Comparison of ENCODE assay signal across 14 cellular contexts in genomic region chr9:77013932-77014596, GRCh38. TPM values are rescaled to one million over a fixed set of nuclear protein-coding genes. Genes with fewer than 3 reads are reported as not detected.
DNase-seq lines count a peak whose midpoint lies in the region; ATAC-seq, FAIRE-seq and TF ChIP-seq lines count a peak whose summit lies in the region.
"Had no signal": no experiment of that assay in that cellular context is flagged by ENCODE, and none has a peak within 500 bp of the region (broad histone marks: within the 10 kb centered on the region; RNA-seq: fewer than 3 reads in every experiment).

No MANE protein-coding gene starts in this region.

- no peak for DNase-seq in activated CD4-positive, alpha-beta memory T cell treated with anti-CD3 and anti-CD28 coated beads for 36 hours
- no peak for DNase-seq in activated CD4-positive, alpha-beta memory T cell treated with anti-CD3 and anti-CD28 coated beads, Interleukin-2, amount 10 ng/mL, durations not matched to agents 7 days and 5 days
- DNase-seq in H7 (peak; percentile 79), endothelial cell of umbilical vein (ENCODE audit: low read depth, low spot score) (no peak), trophoblast cell (no peak), NCI-H2107 treated with DMSO at 0.1 percent for 48 hours (lab: John Stamatoyannopoulos, UW; ENCODE audit: unreplicated experiment) (no peak), BE2C (no peak)
- DNase-seq: DMS79, dorsolateral prefrontal cortex, NCI-H2171, SJCRH30 had no signal

- H3K4me2 ChIP-seq in endothelial cell of umbilical vein (ENCODE audit: insufficient read depth, low read length) (no peak overlapping the region), trophoblast cell (ENCODE audit: low read length) (peak overlapping the region; percentile 16)

- no peaks in the 10 kb centered on the region for H3K79me1 ChIP-seq in trophoblast cell (ENCODE audit: low read length)

- no peak overlapping the region for H4K12ac ChIP-seq in trophoblast cell (ENCODE audit: low read depth, low read length)

- no peak overlapping the region for H2BK12ac ChIP-seq in trophoblast cell (ENCODE audit: low read length)

- H3K27ac Mint-ChIP-seq in activated CD4-positive, alpha-beta memory T cell treated with anti-CD3 and anti-CD28 coated beads for 36 hours = no peak overlapping the region
- H3K27ac Mint-ChIP-seq in activated CD4-positive, alpha-beta memory T cell treated with anti-CD3 and anti-CD28 coated beads, Interleukin-2, amount 10 ng/mL, durations not matched to agents 7 days and 5 days = no peak overlapping the region

- no peaks in the 10 kb centered on the region for H3K36me3 Mint-ChIP-seq in activated CD4-positive, alpha-beta memory T cell treated with anti-CD3 and anti-CD28 coated beads for 36 hours
- H3K36me3 Mint-ChIP-seq in activated CD4-positive, alpha-beta memory T cell treated with anti-CD3 and anti-CD28 coated beads, Interleukin-2, amount 10 ng/mL, durations not matched to agents 7 days and 5 days (ENCODE audit: low read depth) = peaks cover 5% of the 10 kb centered on the region

- no peak overlapping the region for H2AK5ac ChIP-seq in trophoblast cell (ENCODE audit: low read length)

- H3K9ac ChIP-seq in endothelial cell of umbilical vein (replicated peaks; ENCODE audit: extremely low read depth, insufficient read depth, low read length) (no peak overlapping the region), trophoblast cell (ENCODE audit: low read length) (no peak overlapping the region)
- H3K9ac ChIP-seq: parathyroid adenoma had no signal

- H3K23ac ChIP-seq in trophoblast cell (ENCODE audit: low read length) = no peak overlapping the region

- no peak overlapping the region for H3K18ac ChIP-seq in trophoblast cell (ENCODE audit: low read length)

- no peak overlapping the region for H2AFZ ChIP-seq in endothelial cell of umbilical vein (ENCODE audit: low read depth, low read length)
- H2AFZ ChIP-seq in trophoblast cell (ENCODE audit: insufficient read depth, low read length, poor library complexity) = no peak overlapping the region
- H2AFZ ChIP-seq: parathyroid adenoma had no signal

- H4K8ac ChIP-seq in trophoblast cell (ENCODE audit: low read depth, low read length) = no peak overlapping the region

- ATAC-seq in HG02798 (IDR thresholded peaks at IDR 0.05; ENCODE audit: poor library complexity, unreplicated experiment) = no peak

- no CpG with 5 or more reads among the region's 46 CpGs for WGBS in trophoblast cell (ENCODE audit: extremely low coverage, insufficient coverage, insufficient read length)

- no peak for TF ChIP-seq POLR2A in endothelial cell of umbilical vein (IDR thresholded peaks at IDR 0.05; ENCODE audit: low read depth, low read length)

- CTCF ChIA-PET in activated CD4-positive, alpha-beta memory T cell treated with anti-CD3 and anti-CD28 coated beads for 36 hours (lab: Charles Lee) = interaction anchor here (0.9 kb wide), 1 partner anchor 12 kb away, joined by 4 read pairs; no protein-coding TSS in a partner anchor
- CTCF ChIA-PET in activated CD4-positive, alpha-beta memory T cell treated with anti-CD3 and anti-CD28 coated beads, Interleukin-2, amount 10 ng/mL, durations not matched to agents 7 days and 5 days (lab: Charles Lee) = no interaction called here
- CTCF ChIA-PET in endothelial cell of umbilical vein (lab: Charles Lee) = interaction anchor here (0.8 to 5.0 kb wide), 9 partner anchors 9 to 206 kb away, joined by 3 to 37 read pairs (median 4); no protein-coding TSS in a partner anchor

- peaks cover 85% of the 10 kb centered on the region for H3K27me3 ChIP-seq in H7 (ENCODE audit: control insufficient read depth, insufficient read depth, low read length)
- H3K27me3 ChIP-seq in endothelial cell of umbilical vein (ENCODE audit: control insufficient read depth in 2 of 2, insufficient read depth in 2 of 2, low read length in 2 of 2) = peaks cover 84 to 97% of the 10 kb centered on the region in 2 experiments
- H3K27me3 ChIP-seq in trophoblast cell (ENCODE audit: insufficient read depth, low read length) = peaks cover 63% of the 10 kb centered on the region
- H3K27me3 ChIP-seq in BE2C = peaks cover 86% of the 10 kb centered on the region
- H3K27me3 ChIP-seq: SJCRH30 had no signal

- H2BK120ac ChIP-seq in trophoblast cell (ENCODE audit: insufficient read depth, low read length, poor library complexity) = no peak overlapping the region

- H3K27ac ChIP-seq in endothelial cell of umbilical vein (ENCODE audit: insufficient read depth, low read depth, low read length) (no peak overlapping the region), trophoblast cell (ENCODE audit: low read depth, low read length) (no peak overlapping the region)
- H3K27ac ChIP-seq: dorsolateral prefrontal cortex, parathyroid adenoma, SJCRH30 had no signal

- TF ChIP-seq CTCF in endothelial cell of umbilical vein (IDR thresholded peaks at IDR 0.05; ENCODE audit: extremely low read depth in 1 of 2, insufficient read depth in 1 of 2, low read depth in 1 of 2, low read length in 2 of 2) = no peak
- TF ChIP-seq CTCF in BE2C (IDR thresholded peaks at IDR 0.05; ENCODE audit: low read depth, low read length) = no peak

- dilution Hi-C loops in endothelial cell of umbilical vein (cut with MboI; ENCODE audit: extremely low pct_ligation_motif_present, low sequenced_read_pairs) = no loop called here

- H3K9me3 Mint-ChIP-seq in activated CD4-positive, alpha-beta memory T cell treated with anti-CD3 and anti-CD28 coated beads for 36 hours = no peaks in the 10 kb centered on the region
- H3K9me3 Mint-ChIP-seq in activated CD4-positive, alpha-beta memory T cell treated with anti-CD3 and anti-CD28 coated beads, Interleukin-2, amount 10 ng/mL, durations not matched to agents 7 days and 5 days = no peaks in the 10 kb centered on the region

- POLR2A ChIA-PET in activated CD4-positive, alpha-beta memory T cell treated with anti-CD3 and anti-CD28 coated beads for 36 hours (lab: Charles Lee) = no interaction called here
- POLR2A ChIA-PET in activated CD4-positive, alpha-beta memory T cell treated with anti-CD3 and anti-CD28 coated beads, Interleukin-2, amount 10 ng/mL, durations not matched to agents 7 days and 5 days (lab: Charles Lee) = no interaction called here
- POLR2A ChIA-PET in endothelial cell of umbilical vein (lab: Charles Lee) = no interaction called here

- H3K4me3 ChIP-seq in H7 (ENCODE audit: insufficient read depth, low read depth, low read length) (no peak overlapping the region), endothelial cell of umbilical vein (replicated peaks in 1 of 3; ENCODE audit: insufficient read depth in 1 of 3, low read depth in 1 of 3, low read length in 3 of 3) (no peak overlapping the region), trophoblast cell (ENCODE audit: low read depth, low read length) (no peak overlapping the region), BE2C (ENCODE audit: low read depth, low read length) (no peak overlapping the region)
- H3K4me3 ChIP-seq: dorsolateral prefrontal cortex, SJCRH30 had no signal

- H4K91ac ChIP-seq in trophoblast cell (ENCODE audit: low read depth, low read length) = no peak overlapping the region

- BruUV-seq in endothelial cell of umbilical vein (replicated peaks; lab: Mats Ljungman, UMichigan) = no TSS peak

- H3K4me1 ChIP-seq in endothelial cell of umbilical vein (ENCODE audit: control insufficient read depth, extremely low read depth, insufficient read depth, low read length) (peaks cover 7% of the 10 kb centered on the region), trophoblast cell (ENCODE audit: control insufficient read depth in 1 of 2, insufficient read depth in 2 of 2, low read length in 2 of 2) (peaks cover 13 to 18% of the 10 kb centered on the region in 2 experiments), BE2C (no peaks in the 10 kb centered on the region; the same call in none of the 2 replicates)
- H3K4me1 ChIP-seq: parathyroid adenoma, SJCRH30 had no signal

- H3K4me1 Mint-ChIP-seq in activated CD4-positive, alpha-beta memory T cell treated with anti-CD3 and anti-CD28 coated beads for 36 hours (ENCODE audit: low read depth) = peaks cover 11% of the 10 kb centered on the region
- H3K4me1 Mint-ChIP-seq in activated CD4-positive, alpha-beta memory T cell treated with anti-CD3 and anti-CD28 coated beads, Interleukin-2, amount 10 ng/mL, durations not matched to agents 7 days and 5 days = peaks cover 12% of the 10 kb centered on the region

- H3K14ac ChIP-seq in trophoblast cell (ENCODE audit: low read length) = no peak overlapping the region

- no peaks in the 10 kb centered on the region for H3K79me2 ChIP-seq in endothelial cell of umbilical vein (ENCODE audit: control insufficient read depth, insufficient read depth, low read length)
- no peaks in the 10 kb centered on the region for H3K79me2 ChIP-seq in trophoblast cell (ENCODE audit: control insufficient read depth, insufficient read depth, low read length, poor library complexity)
- H3K79me2 ChIP-seq: parathyroid adenoma had no signal

- H4K20me1 ChIP-seq in endothelial cell of umbilical vein (replicated peaks; ENCODE audit: control insufficient read depth, extremely low read depth, insufficient read depth, low read length) = no peaks in the 10 kb centered on the region

- no peaks in the 10 kb centered on the region for H3K9me3 ChIP-seq in endothelial cell of umbilical vein (replicated peaks; ENCODE audit: control insufficient read depth, insufficient read depth, low read length)
- peaks cover 5% of the 10 kb centered on the region for H3K9me3 ChIP-seq in trophoblast cell (ENCODE audit: insufficient read depth, low read depth, low read length)
- H3K9me3 ChIP-seq in BE2C = no peaks in the 10 kb centered on the region
- H3K9me3 ChIP-seq: SJCRH30 had no signal

- intact Hi-C loops in activated CD4-positive, alpha-beta memory T cell treated with anti-CD3 and anti-CD28 coated beads for 36 hours (cut with micrococcal nuclease) = loop anchor here (5.0 kb wide), 1 partner anchor 567 kb away; no protein-coding TSS in a partner anchor
- intact Hi-C loops in endothelial cell of umbilical vein (cut with micrococcal nuclease) = loop anchor here (2.0 to 10.0 kb wide), 2 partner anchors 253 to 559 kb away; partner anchors contain the start of gene GCNT1

- no peak overlapping the region for H2BK5ac ChIP-seq in trophoblast cell (ENCODE audit: low read depth, low read length, poor library complexity)

- H3K4ac ChIP-seq in trophoblast cell (ENCODE audit: low read depth, low read length) = no peak overlapping the region

- peak overlapping the region; percentile 23 for H3K4me3 Mint-ChIP-seq in activated CD4-positive, alpha-beta memory T cell treated with anti-CD3 and anti-CD28 coated beads for 36 hours
- H3K4me3 Mint-ChIP-seq in activated CD4-positive, alpha-beta memory T cell treated with anti-CD3 and anti-CD28 coated beads, Interleukin-2, amount 10 ng/mL, durations not matched to agents 7 days and 5 days = no peak overlapping the region

- H3K36me3 ChIP-seq in H7 (replicated peaks; ENCODE audit: control insufficient read depth, insufficient read depth, low read length) (no peaks in the 10 kb centered on the region), endothelial cell of umbilical vein (ENCODE audit: control insufficient read depth in 2 of 2, extremely low read depth in 1 of 2, insufficient read depth in 2 of 2, low read length in 2 of 2) (no peaks in the 10 kb centered on the region), trophoblast cell (ENCODE audit: control insufficient read depth in 1 of 2, insufficient read depth in 2 of 2, low read length in 2 of 2) (no peaks in the 10 kb centered on the region), BE2C (no peaks in the 10 kb centered on the region)
- H3K36me3 ChIP-seq: SJCRH30 had no signal

- H3K27me3 Mint-ChIP-seq in activated CD4-positive, alpha-beta memory T cell treated with anti-CD3 and anti-CD28 coated beads for 36 hours = peaks cover 75% of the 10 kb centered on the region
- H3K27me3 Mint-ChIP-seq in activated CD4-positive, alpha-beta memory T cell treated with anti-CD3 and anti-CD28 coated beads, Interleukin-2, amount 10 ng/mL, durations not matched to agents 7 days and 5 days = peaks cover 82% of the 10 kb centered on the region

- no peak for FAIRE-seq in endothelial cell of umbilical vein (lab: Jason Lieb, UNC)

- H3K9me1 ChIP-seq in endothelial cell of umbilical vein (replicated peaks; ENCODE audit: control insufficient read depth, extremely low read depth, insufficient read depth, low read length) = no peaks in the 10 kb centered on the region

RNA-seq across cellular contexts. Expression of gene FOXB2, which starts 5.4 kb away (rescaled TPM):
- not detected for total RNA-seq in activated CD4-positive, alpha-beta memory T cell treated with anti-CD3 and anti-CD28 coated beads for 36 hours
- total RNA-seq in activated CD4-positive, alpha-beta memory T cell treated with anti-CD3 and anti-CD28 coated beads, Interleukin-2, amount 10 ng/mL, durations not matched to agents 7 days and 5 days = not detected
- total RNA-seq in H7 (2014; rRNA removed; shearing (Covaris generic)) = 0.90 TPM in 1 of 2 replicates, not detected in the other
- total RNA-seq in endothelial cell of umbilical vein = not detected in 2 replicates
- polyA plus RNA-seq in endothelial cell of umbilical vein = not detected in 2 replicates
- not detected in 2 replicates for polyA plus RNA-seq in endothelial cell of umbilical vein (2011; cell fraction: cytosol; rRNA removed)
- not detected in 2 replicates for polyA plus RNA-seq in endothelial cell of umbilical vein (2011; cell fraction: nucleus; rRNA removed)
- polyA plus RNA-seq in endothelial cell of umbilical vein (2012) = not detected in 2 replicates
- polyA minus RNA-seq in endothelial cell of umbilical vein = not detected in 2 replicates
- polyA minus RNA-seq in endothelial cell of umbilical vein (2011; cell fraction: cytosol; rRNA and poly(A)+ RNA removed) = not detected
- polyA minus RNA-seq in endothelial cell of umbilical vein (2011; cell fraction: nucleus; rRNA and poly(A)+ RNA removed) = not detected in 2 replicates
- not detected in 2 replicates for polyA plus RNA-seq in trophoblast cell (2013)
- polyA plus RNA-seq in BE2C (2012; ENCODE audit: insufficient read depth, insufficient read length, low read depth) = not detected
- total RNA-seq: MCF 10A, SJCRH30 had no signal
